In genomic region chr12:116887897-116888296, GRCh38 we compare ENCODE assay signal across 34 cellular contexts. TPM values are rescaled to one million over a fixed set of nuclear protein-coding genes. Genes with fewer than 3 reads are reported as not detected.
"Had no signal": no experiment of that assay in that cellular context is flagged by ENCODE, and none has a peak within 500 bp of the region (broad histone marks: within the 10 kb centered on the region; RNA-seq: fewer than 3 reads in every experiment).

No MANE protein-coding gene starts in this region.

- H3K27ac ChIP-seq: adrenal gland, body of pancreas, esophagus muscularis mucosa, foreskin keratinocyte, gastrocnemius medialis had no signal

- H3K9me3 ChIP-seq: adrenal gland, body of pancreas, gastrocnemius medialis had no signal

- H3K27me3 ChIP-seq: body of pancreas had no signal

- H3K4me1 ChIP-seq: adrenal gland, body of pancreas, esophagus muscularis mucosa, foreskin keratinocyte, gastrocnemius medialis had no signal

- ATAC-seq: activated CD4-positive, alpha-beta T cell treated with anti-CD3 and anti-CD28 coated beads for 36 hours; activated CD8-positive, alpha-beta memory T cell treated with anti-CD3 and anti-CD28 coated beads, Interleukin-2, amount 10 ng/mL, durations not matched to agents 7 days and 5 days; activated CD8-positive, alpha-beta T cell treated with anti-CD3 and anti-CD28 coated beads, Interleukin-2, amount 10 ng/mL, durations not matched to agents 7 days and 5 days; activated naive CD8-positive, alpha-beta T cell treated with anti-CD3 and anti-CD28 coated beads, Interleukin-2, amount 50 U/mL, for 24 hours; body of pancreas; effector memory CD8-positive, alpha-beta T cell; foreskin keratinocyte; gastrocnemius medialis had no signal

- FAIRE-seq: colon had no signal

- DNase-seq: activated CD4-positive, alpha-beta memory T cell treated with anti-CD3 and anti-CD28 coated beads for 36 hours; activated CD4-positive, alpha-beta T cell treated with anti-CD3 and anti-CD28 coated beads for 36 hours; activated CD4-positive, alpha-beta T cell treated with anti-CD3 and anti-CD28 coated beads, Interleukin-2, amount 10 ng/mL, durations not matched to agents 24 days and 14 days; activated CD4-positive, CD25-positive, alpha-beta regulatory T cell; activated CD4-positive, CD25-positive, alpha-beta regulatory T cell treated with anti-CD3 and anti-CD28 coated beads, Interleukin-2, amount 50 U/mL, for 72 hours; activated CD8-positive, alpha-beta memory T cell treated with anti-CD3 and anti-CD28 coated beads, Interleukin-2, amount 10 ng/mL, durations not matched to agents 7 days and 5 days; activated CD8-positive, alpha-beta memory T cell treated with anti-CD3 and anti-CD28 coated beads, Interleukin-2, amount 50 U/mL, for 4 hours; activated CD8-positive, alpha-beta T cell treated with anti-CD3 and anti-CD28 coated beads, Interleukin-2, amount 10 ng/mL, durations not matched to agents 7 days and 5 days; activated effector memory CD4-positive, alpha-beta T cell treated with anti-CD3 and anti-CD28 coated beads, Interleukin-2, amount 50 U/mL, for 16 hours; activated naive CD4-positive, alpha-beta T cell treated with anti-CD3 and anti-CD28 coated beads for 36 hours; activated naive CD8-positive, alpha-beta T cell treated with anti-CD3 and anti-CD28 coated beads for 36 hours; activated naive CD8-positive, alpha-beta T cell treated with anti-CD3 and anti-CD28 coated beads, Interleukin-2, amount 50 U/mL, for 24 hours; activated T-cell treated with anti-CD3 and anti-CD28 coated beads, Interleukin-2, amount 50 U/mL, for 1 hour; activated T-cell treated with anti-CD3 and anti-CD28 coated beads, Interleukin-2, amount 50 U/mL, for 48 hours; adrenal gland; amygdala; aorta; body of pancreas; caudate nucleus; cortex of kidney; dermis blood vessel endothelial cell; effector CD4-positive, alpha-beta T cell; effector memory CD8-positive, alpha-beta T cell; erythroblast; foreskin keratinocyte; gastrocnemius medialis; glutamatergic neuron; T-helper 2 cell had no signal

- H3K36me3 ChIP-seq: adrenal gland, esophagus muscularis mucosa, gastrocnemius medialis had no signal

- H3K4me3 ChIP-seq: adrenal gland, body of pancreas, esophagus muscularis mucosa, gastrocnemius medialis had no signal

RNA-seq across cellular contexts. Expression of gene HRK, which starts 6.7 kb away (rescaled TPM):
- total RNA-seq: activated CD4-positive, alpha-beta memory T cell treated with anti-CD3 and anti-CD28 coated beads for 36 hours; activated CD4-positive, alpha-beta T cell treated with anti-CD3 and anti-CD28 coated beads for 36 hours; activated CD4-positive, alpha-beta T cell treated with anti-CD3 and anti-CD28 coated beads, Interleukin-2, amount 10 ng/mL, durations not matched to agents 24 days and 14 days; activated CD8-positive, alpha-beta memory T cell treated with anti-CD3 and anti-CD28 coated beads for 36 hours; activated CD8-positive, alpha-beta memory T cell treated with anti-CD3 and anti-CD28 coated beads, Interleukin-2, amount 10 ng/mL, durations not matched to agents 7 days and 5 days; activated CD8-positive, alpha-beta T cell treated with anti-CD3 and anti-CD28 coated beads, Interleukin-2, amount 10 ng/mL, durations not matched to agents 7 days and 5 days; activated naive CD4-positive, alpha-beta T cell treated with anti-CD3 and anti-CD28 coated beads for 36 hours; activated naive CD8-positive, alpha-beta T cell treated with anti-CD3 and anti-CD28 coated beads for 36 hours; activated T-helper 1 cell treated with anti-CD3 and anti-CD28 coated beads, Interleukin-12 subunit alpha, Interleukin-12 subunit beta, Interleukin-2, Interleukin-4 antibody, amounts not matched to agents 30 ng/mL and 10 ng/mL and 1 ng/mL, durations not matched to agents 14 hours and 24 hours and 36 hours; activated T-helper 2 cell treated with anti-CD3 and anti-CD28 coated beads, Interferon-gamma antibody, Interleukin-2, Interleukin-4, amounts not matched to agents 10 μg/mL and 5 μg/mL and 100 μg/mL, durations not matched to agents 14 hours and 24 hours and 36 hours; body of pancreas; dermis blood vessel endothelial cell; foreskin keratinocyte; gastrocnemius medialis; T-helper 1 cell treated with Interleukin-12 subunit alpha and Interleukin-12 subunit beta and Interleukin-4 antibody, amounts not matched to agents 30 ng/mL and 1 ng/mL, for 36 hours had no signal
- polyA plus RNA-seq: foreskin keratinocyte had no signal
